2 cellular contexts compared by ENCODE assay signal in genomic region chr2:218398437-218399390, GRCh38.
TF ChIP-seq lines count a peak whose summit lies in the region.

No MANE protein-coding gene starts in this region.

TF ChIP-seq in HEK293, 187 proteins besides CTCF, POLR2A, EP300 and RAD21:
- TF ChIP-seq AEBP2 (tag by site-specific recombination; IDR thresholded peaks at IDR 0.05; ENCODE audit: borderline replicate concordance) (no peak), PATZ1 (tag by site-specific recombination; IDR thresholded peaks at IDR 0.05) (peak; percentile 7; the same call in 1 of the 2 replicates), ZNF398 (tag by site-specific recombination; IDR thresholded peaks at IDR 0.05) (peak; percentile 72), ZNF776 (tag by site-specific recombination; IDR thresholded peaks at IDR 0.05; ENCODE audit: borderline replicate concordance) (no peak), ZNF341 (tag by site-specific recombination; IDR thresholded peaks at IDR 0.05; ENCODE audit: low read depth) (peak; percentile 82; the same call in 1 of the 2 replicates), ZBTB26 (tag by site-specific recombination; optimal IDR thresholded peaks at IDR 0.05) (peak; percentile 33), ZNF2 (tag by site-specific recombination; IDR thresholded peaks at IDR 0.05) (peak; percentile 27; the same call in 1 of the 2 replicates), ZNF239 (tag by site-specific recombination; IDR thresholded peaks at IDR 0.05) (no peak), ZNF791 (tag by site-specific recombination; IDR thresholded peaks at IDR 0.05) (no peak), ZBTB20 (tag by site-specific recombination; IDR thresholded peaks at IDR 0.05) (0 out of 2 replicates have a peak, but pooled peaks have one; percentile 19), GLIS2 (tag by site-specific recombination; IDR thresholded peaks at IDR 0.05) (peak; percentile 8; the same call in 1 of the 2 replicates), ZBTB8A (tag by site-specific recombination; IDR thresholded peaks at IDR 0.05) (peak; percentile 53; the same call in 1 of the 2 replicates), ZNF274 (IDR thresholded peaks at IDR 0.05; ENCODE audit: low read length) (no peak), ZNF274 (tag by site-specific recombination; IDR thresholded peaks at IDR 0.05; ENCODE audit: borderline replicate concordance) (no peak)

TF ChIP-seq in endothelial cell of umbilical vein, 7 proteins besides CTCF, POLR2A, EP300 and RAD21 (continued from another document):
- no peak for TF ChIP-seq JUN (IDR thresholded peaks at IDR 0.05; ENCODE audit: borderline replicate concordance, insufficient read depth, insufficient read length, low read depth)
- TF ChIP-seq GATA2 (IDR thresholded peaks at IDR 0.05; ENCODE audit: insufficient read depth, insufficient read length, low read depth, low read length), result no peak
- TF ChIP-seq EZH2 (IDR thresholded peaks at IDR 0.05; ENCODE audit: borderline replicate concordance, low read depth, low read length, severe bottlenecking), result no peak
